Comparison of ENCODE assay signal across 8 cellular contexts in genomic region chr4:31125061-31125460, GRCh38.
"Had no signal": no experiment of that assay in that cellular context is flagged by ENCODE, and none has a peak within 500 bp of the region (broad histone marks: within the 10 kb centered on the region; RNA-seq: fewer than 3 reads in every experiment).

No MANE protein-coding gene starts in this region.

- DNase-seq: GM23248, GOT3, H7, H9, HCEC 1CT, HFFc6 had no signal

- H3K9me3 ChIP-seq: HAP-1 had no signal

- H3K27ac ChIP-seq: GM23248 had no signal

- H3K36me3 ChIP-seq: HAP-1 had no signal

- H3K4me1 ChIP-seq: HAP-1 had no signal

- H3K4me3 ChIP-seq: GM23248, GM23338, HAP-1 had no signal
